In the genomic region with DNA sequence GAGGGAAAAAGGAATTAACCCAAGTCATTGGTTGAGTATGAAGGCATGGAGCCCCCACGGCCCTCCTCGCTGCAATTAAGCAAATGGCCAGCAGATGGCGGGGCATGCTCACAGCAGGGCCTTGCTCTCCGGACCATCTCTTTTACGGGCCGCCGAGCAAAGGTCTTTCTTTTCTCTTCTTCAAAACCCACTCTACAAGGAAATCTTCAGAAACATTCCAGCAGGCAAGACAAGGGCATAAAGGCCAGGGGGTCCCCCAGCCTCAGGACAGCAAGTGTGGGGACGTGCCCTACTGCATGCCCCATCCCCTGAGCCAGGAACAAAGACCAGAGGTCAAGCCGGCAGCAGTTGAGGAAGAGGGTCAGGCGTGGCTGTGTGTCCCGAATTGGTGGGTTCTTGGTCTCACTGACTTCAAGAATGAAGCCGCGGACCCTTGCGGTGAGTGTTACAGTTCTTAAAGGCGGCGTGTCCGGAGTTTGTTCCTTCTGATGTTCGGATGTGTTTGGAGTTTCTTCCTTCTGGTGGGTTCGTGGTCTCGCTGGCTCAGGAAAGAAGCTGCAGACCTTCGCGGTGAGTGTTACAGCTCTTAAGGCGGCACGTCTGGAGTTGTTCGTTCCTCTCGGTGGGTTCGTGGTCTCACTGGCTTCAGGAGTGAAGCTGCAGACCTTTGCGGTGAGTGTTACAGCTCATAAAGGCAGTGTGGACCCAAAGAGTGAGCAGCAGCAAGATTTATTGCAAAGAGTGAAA, we compare ENCODE assay signal across 7 cellular contexts. TPM values are rescaled to one million over a fixed set of nuclear protein-coding genes. Genes with fewer than 3 reads are reported as not detected.
DNase-seq lines count a peak whose midpoint lies in the region; ATAC-seq and TF ChIP-seq lines count a peak whose summit lies in the region.
"Not testable (repeated sequence)": the region's sequence is repeated elsewhere in the genome, so short reads cannot be mapped to it uniquely, and the experiment has no call there.

No MANE protein-coding gene starts in this region.

- not testable (repeated sequence) for H3K36me3 ChIP-seq in breast epithelium

- H3K27me3 ChIP-seq in breast epithelium, result not testable (repeated sequence)

- not testable (repeated sequence) for H3K36me3 Mint-ChIP-seq in immature natural killer cell

- peaks cover 7 to 11% of the 10 kb centered on the region in 2 donors for H3K4me1 Mint-ChIP-seq in immature natural killer cell

- peak overlapping the region; percentile 32 to 62 (median 46) for H3K4me3 ChIP-seq in breast epithelium
- peak overlapping the region; percentile 7 to 36 (median 23) for H3K4me3 ChIP-seq in skin epidermis

- ATAC-seq in HG03196 (IDR thresholded peaks at IDR 0.05; ENCODE audit: unreplicated experiment), result peak; percentile 70

- peak; percentile 74 for DNase-seq in GM13977 (ENCODE audit: low spot score)
- peak; percentile 75 for DNase-seq in NCI-H345 (lab: John Stamatoyannopoulos, UW)
- DNase-seq in activated CD4-positive, CD25-positive, alpha-beta regulatory T cell treated with anti-CD3 and anti-CD28 coated beads, Interleukin-2, amount 50 U/mL, for 16 hours (ENCODE audit: low read depth, low spot score), result peak; percentile 78
- DNase-seq in breast epithelium (ENCODE audit: low spot score in 2 of 2), result peak; percentile 71 to 80
- DNase-seq in immature natural killer cell, result peak; percentile 73 to 77 (median 76)

- not testable (repeated sequence) for H3K27me3 Mint-ChIP-seq in immature natural killer cell (ENCODE audit: low read depth in 3 of 3)

- peak overlapping the region; percentile 82 to 93 (median 86) for H3K4me3 Mint-ChIP-seq in immature natural killer cell

- not testable (repeated sequence) for H3K9me3 ChIP-seq in breast epithelium

- H3K9me3 Mint-ChIP-seq in immature natural killer cell, result not testable (repeated sequence)

- intact Hi-C loops in breast epithelium (cut with DNase I; ENCODE audit: low total_unique reads), result not testable (repeated sequence)

- in situ Hi-C loops in GM13977 (cut with MboI; ENCODE audit: low pct_unique_long_range_greater_than_20kb, low sequenced_read_pairs, unreplicated experiment), result not testable (repeated sequence)

- H3K27ac ChIP-seq in breast epithelium, result not testable (repeated sequence)
- H3K27ac ChIP-seq in skin epidermis, result peak overlapping the region in 2 of 21 experiments; percentile 9 to 37

- peak; percentile 98 for TF ChIP-seq CTCF in GM13977 (IDR thresholded peaks at IDR 0.05; ENCODE audit: extremely low read depth, insufficient read depth, missing control alignments)
- TF ChIP-seq CTCF in breast epithelium (IDR thresholded peaks at IDR 0.05), result peak; percentile 92 to 97 (median 92)

- not testable (repeated sequence) for TF ChIP-seq POLR2A in breast epithelium (IDR thresholded peaks at IDR 0.05)

- not testable (repeated sequence) for H3K4me1 ChIP-seq in breast epithelium

- H3K27ac Mint-ChIP-seq in immature natural killer cell, result peak overlapping the region in 3 of 6 donors; percentile 15 to 69 (median 43)

RNA-seq across cellular contexts. Expression of a gene that starts 59.6 kb away (rescaled TPM):
- 10 to 100 TPM; 24.0 to 41.6 (median 40.3) TPM for total RNA-seq in breast epithelium
- polyA plus RNA-seq in immature natural killer cell, result 10 to 100 TPM in 1 of 3 donors, 1 to 10 TPM in 2; 5.0 to 16.0 (median 5.3) TPM
